In the genomic region with DNA sequence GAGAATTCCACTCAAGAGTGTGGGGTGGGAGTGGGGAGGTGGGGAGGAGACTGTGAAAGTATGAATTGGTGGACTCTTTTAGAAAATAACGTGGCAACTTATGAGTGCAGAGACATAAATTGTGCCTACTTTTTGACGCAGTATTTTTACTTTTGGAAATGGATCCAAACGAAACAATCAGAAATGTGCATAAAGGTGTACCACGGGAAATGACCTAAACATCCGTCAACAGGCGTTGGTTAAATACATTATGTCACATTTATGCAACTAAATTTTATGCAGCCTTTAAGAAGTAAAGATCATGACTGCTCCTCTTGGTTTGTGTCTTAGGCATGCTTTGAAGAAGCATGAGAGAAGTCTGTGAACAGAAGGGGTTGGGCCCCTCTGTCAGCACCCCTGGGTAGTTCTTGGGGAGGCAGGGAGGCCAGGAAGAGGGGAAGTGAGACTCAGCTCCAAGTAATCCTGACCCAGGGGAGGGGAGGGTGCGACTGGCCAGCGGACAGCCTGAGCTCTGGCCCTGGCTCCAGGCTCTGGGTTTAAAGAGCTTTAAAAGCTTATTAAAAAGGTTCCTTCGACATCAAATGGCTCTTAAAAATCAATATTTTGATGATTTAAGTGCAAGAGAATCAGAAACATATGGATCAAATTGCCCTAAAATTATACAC, we compare ENCODE assay signal across 19 cellular contexts.
DNase-seq lines count a peak whose midpoint lies in the region; ATAC-seq and TF ChIP-seq lines count a peak whose summit lies in the region.
"Had no signal": no experiment of that assay in that cellular context is flagged by ENCODE, and none has a peak within 500 bp of the region (broad histone marks: within the 10 kb centered on the region; RNA-seq: fewer than 3 reads in every experiment).

No MANE protein-coding gene starts in this region.

- DNase-seq in HFFc6 (no peak), WERI-Rb-1 (peak; percentile 79), fibroblast of peridontal ligament (ENCODE audit: extremely low read depth) (peak; percentile 51), sciatic nerve (ENCODE audit: low spot score) (peak; percentile 46), progenitor cell of endocrine pancreas (ENCODE audit: low spot score, unreplicated experiment) (no peak)
- DNase-seq: ACHN; CD4-positive, alpha-beta T cell; EL; H9; NCI-H1436; NCI-H2029 treated with DMSO at 0.1 percent for 48 hours; NCI-H2171 treated with DMSO at 0.1 percent for 48 hours; NCI-H748 treated with DMSO at 0.1 percent for 48 hours; PC-3; SJCRH30 had no signal

- peaks cover 2% of the 10 kb centered on the region for H3K9me3 ChIP-seq in WERI-Rb-1 (ENCODE audit: severe bottlenecking)
- H3K9me3 ChIP-seq: SJCRH30 had no signal

- no peak for ATAC-seq in sciatic nerve
- ATAC-seq in HG02678 (IDR thresholded peaks at IDR 0.05; ENCODE audit: unreplicated experiment), result no peak
- ATAC-seq in HG03280 (IDR thresholded peaks at IDR 0.05; ENCODE audit: unreplicated experiment), result no peak
- ATAC-seq: PC-3 had no signal

- TF ChIP-seq CTCF in HFFc6 (IDR thresholded peaks at IDR 0.05), result no peak
- TF ChIP-seq CTCF in WERI-Rb-1 (IDR thresholded peaks at IDR 0.05; ENCODE audit: low read depth, low read length), result no peak
- no peak for TF ChIP-seq CTCF in progenitor cell of endocrine pancreas (IDR thresholded peaks at IDR 0.05; ENCODE audit: unreplicated experiment)

- H3K4me1 Mint-ChIP-seq in HFFc6 (ENCODE audit: low read depth) (peaks cover 61% of the 10 kb centered on the region), progenitor cell of endocrine pancreas (ENCODE audit: low read depth) (peaks cover 19% of the 10 kb centered on the region)
- H3K4me1 Mint-ChIP-seq: B cell had no signal

- H3K36me3 ChIP-seq in WERI-Rb-1, result no peaks in the 10 kb centered on the region
- H3K36me3 ChIP-seq: SJCRH30 had no signal

- H3K4me3 ChIP-seq in WERI-Rb-1 (ENCODE audit: low read depth, low read length), result no peak overlapping the region
- H3K4me3 ChIP-seq: SJCRH30 had no signal

- intact Hi-C loops in sciatic nerve (cut with DNase I), result no loop called here

- no peak overlapping the region for H3K4me3 Mint-ChIP-seq in HFFc6
- H3K4me3 Mint-ChIP-seq in progenitor cell of endocrine pancreas (ENCODE audit: low read depth), result no peak overlapping the region
- H3K4me3 Mint-ChIP-seq: B cell; CD4-positive, alpha-beta T cell; H9 had no signal

- H3K27ac ChIP-seq in WERI-Rb-1, result peak overlapping the region; percentile 16
- H3K27ac ChIP-seq: RWPE1, SJCRH30 had no signal

- no peaks in the 10 kb centered on the region for H3K36me3 Mint-ChIP-seq in HFFc6 (ENCODE audit: low read depth)
- no peaks in the 10 kb centered on the region for H3K36me3 Mint-ChIP-seq in progenitor cell of endocrine pancreas (ENCODE audit: insufficient read depth)

- H3K9me3 Mint-ChIP-seq in HFFc6 (no peaks in the 10 kb centered on the region), progenitor cell of endocrine pancreas (ENCODE audit: low read depth) (peaks cover 4% of the 10 kb centered on the region)
- H3K9me3 Mint-ChIP-seq: CD4-positive, alpha-beta T cell; H9 had no signal

- H3K27me3 ChIP-seq in WERI-Rb-1 (ENCODE audit: insufficient read depth, low read depth, severe bottlenecking), result no peaks in the 10 kb centered on the region

- H3K27ac Mint-ChIP-seq in HFFc6 (peak overlapping the region; percentile 71), progenitor cell of endocrine pancreas (no peak overlapping the region)
- H3K27ac Mint-ChIP-seq: B cell; CD4-positive, alpha-beta T cell; H9 had no signal

- H3K27me3 Mint-ChIP-seq in HFFc6 (ENCODE audit: insufficient read depth), result peaks cover 2% of the 10 kb centered on the region; the same call in 1 of the 2 replicates
- H3K27me3 Mint-ChIP-seq in progenitor cell of endocrine pancreas, result peaks cover 2% of the 10 kb centered on the region
- H3K27me3 Mint-ChIP-seq: CD4-positive, alpha-beta T cell had no signal

Comparison
In these comparisons a context has a peak if more than half of its experiments do, and no peak if none do; other contexts are left out.
1. DNase-seq: peak in WERI-Rb-1 (single experiment), fibroblast of peridontal ligament (single experiment) and sciatic nerve (single experiment); none in HFFc6 (single experiment) and progenitor cell of endocrine pancreas (single experiment).